10 cellular contexts compared by ENCODE assay signal in the genomic region with DNA sequence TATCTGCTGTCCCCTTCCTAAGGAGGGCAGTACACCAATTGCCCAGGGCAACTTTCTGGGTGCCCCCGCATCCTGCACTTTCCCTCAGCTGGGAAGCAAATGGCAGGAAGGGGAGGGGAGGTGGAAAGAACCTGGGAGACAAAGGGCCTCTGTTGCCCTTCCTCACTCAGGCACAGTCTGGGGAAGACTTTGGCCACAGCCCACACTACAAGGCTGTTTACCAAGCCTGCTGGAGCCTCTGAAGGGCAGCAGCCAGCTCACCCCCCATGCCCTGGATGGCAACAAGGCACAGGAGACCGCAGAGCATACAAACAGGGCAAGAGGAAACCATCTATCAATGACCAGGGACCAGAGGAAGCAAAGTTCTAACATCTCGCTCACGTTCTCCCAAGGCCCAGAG.
"Had no signal": no experiment of that assay in that cellular context is flagged by ENCODE, and none has a peak within 500 bp of the region (broad histone marks: within the 10 kb centered on the region; RNA-seq: fewer than 3 reads in every experiment).

No MANE protein-coding gene starts in this region.

- DNase-seq: activated CD4-positive, alpha-beta T cell treated with anti-CD3 and anti-CD28 coated beads, Interleukin-2, amount 50 U/mL, for 1 hour; activated CD4-positive, CD25-positive, alpha-beta regulatory T cell; activated naive CD4-positive, alpha-beta T cell treated with anti-CD3 and anti-CD28 coated beads, Interleukin-2, amount 50 U/mL, for 16 hours; adrenal gland; central memory CD4-positive, alpha-beta T cell; cortex of kidney; effector CD8-positive, alpha-beta T cell; nephron progenitor cell; T-helper 2 cell had no signal

- H3K4me3 ChIP-seq: adrenal gland, gastroesophageal sphincter had no signal

- H3K27ac ChIP-seq: adrenal gland, gastroesophageal sphincter had no signal

- H3K36me3 ChIP-seq: adrenal gland, gastroesophageal sphincter had no signal

- H3K9me3 ChIP-seq: adrenal gland, gastroesophageal sphincter had no signal

- H3K4me1 ChIP-seq: adrenal gland had no signal

- ATAC-seq: gastroesophageal sphincter had no signal

- H3K27me3 ChIP-seq: adrenal gland, gastroesophageal sphincter had no signal
